8 cellular contexts compared by ENCODE assay signal in genomic region chr4:186191266-186192067, GRCh38. TPM values are rescaled to one million over a fixed set of nuclear protein-coding genes. Genes with fewer than 3 reads are reported as not detected.
DNase-seq lines count a peak whose midpoint lies in the region; ATAC-seq and TF ChIP-seq lines count a peak whose summit lies in the region.

Gene CYP4V2 (plus strand): TSS chr4:186191567. CDS start chr4:186191824, 257 bp downstream.

- H3K27me3 Mint-ChIP-seq in activated CD4-positive, alpha-beta T cell treated with anti-CD3 and anti-CD28 coated beads for 36 hours, result no peaks in the 10 kb centered on the region

- peak within 1 kb of the TSS; percentile 85 for H3K4me3 Mint-ChIP-seq in activated CD4-positive, alpha-beta T cell treated with anti-CD3 and anti-CD28 coated beads for 36 hours

- ATAC-seq in HG02852 (IDR thresholded peaks at IDR 0.05; ENCODE audit: unreplicated experiment), result peak; percentile 86
- ATAC-seq in activated CD4-positive, alpha-beta T cell treated with anti-CD3 and anti-CD28 coated beads for 36 hours, result peak; percentile 84

- in situ Hi-C loops in GM13977 (cut with MboI; ENCODE audit: low pct_unique_long_range_greater_than_20kb, low sequenced_read_pairs, unreplicated experiment), result no loop called here

- H3K27ac ChIP-seq in 22Rv1 (peak within 1 kb of the TSS; percentile 83), cingulate gyrus (ENCODE audit: low read depth, low read length) (peak within 1 kb of the TSS; percentile 95)

- peaks cover 37% of the 10 kb centered on the region for H3K4me1 Mint-ChIP-seq in activated CD4-positive, alpha-beta T cell treated with anti-CD3 and anti-CD28 coated beads for 36 hours

- TF ChIP-seq CTCF in 22Rv1 (IDR thresholded peaks at IDR 0.05) (peak; percentile 70), GM13977 (IDR thresholded peaks at IDR 0.05; ENCODE audit: extremely low read depth, insufficient read depth, missing control alignments) (peak; percentile 70)

- CTCF ChIA-PET in activated CD4-positive, alpha-beta T cell treated with anti-CD3 and anti-CD28 coated beads for 36 hours (lab: Charles Lee), result interaction anchor here (0.7 to 2.9 kb wide), 4 partner anchors 12 to 495 kb away, joined by 3 to 10 read pairs (median 3); no protein-coding TSS in a partner anchor

- intact Hi-C loops in activated CD4-positive, alpha-beta T cell treated with anti-CD3 and anti-CD28 coated beads for 36 hours (cut with DNase I, micrococcal nuclease), result loop anchor here (1.0 to 5.0 kb wide), 5 partner anchors 10 to 795 kb away; partner anchors contain the start of genes ANKRD37 (in 1 of the 2), CCDC110 (in 1 of the 2) and UFSP2 (in 1 of the 2)

- POLR2A ChIA-PET in activated CD4-positive, alpha-beta T cell treated with anti-CD3 and anti-CD28 coated beads for 36 hours (lab: Charles Lee), result interaction anchor here (0.8 to 1.5 kb wide), 2 partner anchors 10 to 13 kb away, joined by 4 to 5 read pairs; no protein-coding TSS in a partner anchor

- H3K9me3 Mint-ChIP-seq in activated CD4-positive, alpha-beta T cell treated with anti-CD3 and anti-CD28 coated beads for 36 hours (ENCODE audit: low read depth), result no peaks in the 10 kb centered on the region

- DNase-seq in GM13977 (ENCODE audit: low spot score) (peak; percentile 95), NCI-H1930 (lab: John Stamatoyannopoulos, UW) (peak; percentile 52 to 67), left kidney (ENCODE audit: low read depth, low spot score) (peak; percentile 89)
- peak; percentile 93 for DNase-seq in activated CD4-positive, alpha-beta T cell treated with anti-CD3 and anti-CD28 coated beads for 36 hours
- peak; percentile 84 for DNase-seq in stimulated activated CD4-positive, alpha-beta T cell treated with anti-CD3 and anti-CD28 coated beads, Interleukin-2, amount 100 ng/mL, for 4 hours (ENCODE audit: low read depth)

- H3K27ac Mint-ChIP-seq in activated CD4-positive, alpha-beta T cell treated with anti-CD3 and anti-CD28 coated beads for 36 hours, result peak within 1 kb of the TSS; percentile 94

- peaks cover 13% of the 10 kb centered on the region for H3K36me3 Mint-ChIP-seq in activated CD4-positive, alpha-beta T cell treated with anti-CD3 and anti-CD28 coated beads for 36 hours (ENCODE audit: low read depth)

RNA-seq across cellular contexts. Expression of gene CYP4V2, which starts in this region (rescaled TPM):
- total RNA-seq in activated CD4-positive, alpha-beta T cell treated with anti-CD3 and anti-CD28 coated beads for 36 hours, result 1 to 10 TPM; 4.1 to 4.5 TPM

Comparison
In these comparisons a context has a peak if more than half of its experiments do, and no peak if none do; other contexts are left out.
1. Peak in every context shown above with its lines: DNase-seq, ATAC-seq and H3K27ac ChIP-seq.